In genomic region chr3:184299488-184300376, GRCh38 we compare ENCODE assay signal across 8 cellular contexts. TPM values are rescaled to one million over a fixed set of nuclear protein-coding genes. Genes with fewer than 3 reads are reported as not detected.
DNase-seq lines count a peak whose midpoint lies in the region; ATAC-seq lines count a peak whose summit lies in the region.

No MANE protein-coding gene starts in this region.

- peak overlapping the region; percentile 85 for H4K91ac ChIP-seq in trophoblast cell (ENCODE audit: low read depth, low read length)

- H2BK120ac ChIP-seq in trophoblast cell (ENCODE audit: insufficient read depth, low read length, poor library complexity): peak overlapping the region; percentile 57

- H2AK5ac ChIP-seq in trophoblast cell (ENCODE audit: low read length): peak overlapping the region; percentile 99

- H3K79me1 ChIP-seq in trophoblast cell (ENCODE audit: low read length): peaks cover 9% of the 10 kb centered on the region

- H3K18ac ChIP-seq in trophoblast cell (ENCODE audit: low read length): peak overlapping the region; percentile 81

- H3K4me3 ChIP-seq in SJSA1 (peak overlapping the region; percentile 82), esophagus (ENCODE audit: low read depth in 1 of 2, low read length in 2 of 2) (peak overlapping the region; percentile 81 to 95), trophoblast cell (ENCODE audit: low read depth, low read length) (peak overlapping the region; percentile 96)

- H4K8ac ChIP-seq in trophoblast cell (ENCODE audit: low read depth, low read length): peak overlapping the region; percentile 95

- peak overlapping the region; percentile 95 for H4K12ac ChIP-seq in trophoblast cell (ENCODE audit: low read depth, low read length)

- peaks cover 10% of the 10 kb centered on the region for H3K79me2 ChIP-seq in trophoblast cell (ENCODE audit: control insufficient read depth, insufficient read depth, low read length, poor library complexity)

- H2BK12ac ChIP-seq in trophoblast cell (ENCODE audit: low read length): no peak overlapping the region

- no peaks in the 10 kb centered on the region for H3K9me3 ChIP-seq in SJSA1 (replicated peaks)
- H3K9me3 ChIP-seq in esophagus (ENCODE audit: control insufficient read depth in 2 of 2, insufficient read depth in 1 of 2, low read depth in 1 of 2, low read length in 1 of 2): no peaks in the 10 kb centered on the region
- no peaks in the 10 kb centered on the region for H3K9me3 ChIP-seq in trophoblast cell (ENCODE audit: insufficient read depth, low read depth, low read length)

- H2BK5ac ChIP-seq in trophoblast cell (ENCODE audit: low read depth, low read length, poor library complexity): peak overlapping the region; percentile 85

- H3K4me2 ChIP-seq in trophoblast cell (ENCODE audit: low read length): peak overlapping the region; percentile 89

- H3K27me3 ChIP-seq in SJSA1 (replicated peaks): no peaks in the 10 kb centered on the region
- H3K27me3 ChIP-seq in esophagus (ENCODE audit: control insufficient read depth in 1 of 2, insufficient read depth in 2 of 2, low read length in 2 of 2): no peaks in the 10 kb centered on the region
- no peaks in the 10 kb centered on the region for H3K27me3 ChIP-seq in trophoblast cell (ENCODE audit: insufficient read depth, low read length)

- H3K27ac ChIP-seq in SJSA1 (peak overlapping the region; percentile 50), esophagus (ENCODE audit: low read depth in 2 of 2, low read length in 1 of 2) (peak overlapping the region; percentile 65 to 82), trophoblast cell (ENCODE audit: low read depth, low read length) (peak overlapping the region; percentile 14)

- no peak overlapping the region for H3K23ac ChIP-seq in trophoblast cell (ENCODE audit: low read length)

- no peak for ATAC-seq in GM18858 (IDR thresholded peaks at IDR 0.05; ENCODE audit: unreplicated experiment)

- H3K9ac ChIP-seq in trophoblast cell (ENCODE audit: low read length): peak overlapping the region; percentile 92

- peak; percentile 36 for DNase-seq in SIG-M5 treated with dmso at 0.1 percent for 504 hours (lab: John Stamatoyannopoulos, UW; ENCODE audit: unreplicated experiment)
- no peak for DNase-seq in SIG-M5 (lab: John Stamatoyannopoulos, UW)
- DNase-seq in SJSA1 (ENCODE audit: low read depth in 1 of 2, low spot score in 2 of 2): peak in 1 of 2 experiments; percentile 26
- peak in 1 of 2 donors; percentile 36 for DNase-seq in trophoblast cell
- no peak for DNase-seq in kidney glomerular epithelial cell (lab: John Stamatoyannopoulos, UW)
- DNase-seq in UCSD-AML1 (lab: John Stamatoyannopoulos, UW; ENCODE audit: unreplicated experiment): no peak

- peak overlapping the region; percentile 96 for H3K14ac ChIP-seq in trophoblast cell (ENCODE audit: low read length)

- H2AFZ ChIP-seq in trophoblast cell (ENCODE audit: insufficient read depth, low read length, poor library complexity): peak overlapping the region; percentile 66

- 16 to 17% methylated on average over 28 to 29 of the region's 29 CpGs for WGBS in esophagus, 2 donors
- no CpG with 5 or more reads among the region's 29 CpGs for WGBS in trophoblast cell (ENCODE audit: extremely low coverage, insufficient coverage, insufficient read length)

- peak overlapping the region; percentile 96 for H3K4ac ChIP-seq in trophoblast cell (ENCODE audit: low read depth, low read length)

- H3K36me3 ChIP-seq in SJSA1: peaks cover 57% of the 10 kb centered on the region
- H3K36me3 ChIP-seq in esophagus (ENCODE audit: control insufficient read depth in 2 of 2, insufficient read depth in 2 of 2, low read length in 1 of 2): peaks cover 16 to 25% of the 10 kb centered on the region in 2 donors
- H3K36me3 ChIP-seq in trophoblast cell (ENCODE audit: control insufficient read depth in 1 of 2, insufficient read depth in 2 of 2, low read length in 2 of 2): peaks cover 30 to 40% of the 10 kb centered on the region in 2 experiments

- H3K4me1 ChIP-seq in SJSA1 (replicated peaks): peaks cover 16% of the 10 kb centered on the region
- no peaks in the 10 kb centered on the region for H3K4me1 ChIP-seq in esophagus (ENCODE audit: control insufficient read depth in 2 of 2, insufficient read depth in 2 of 2, low read length in 1 of 2)
- peaks cover 0 to 4% of the 10 kb centered on the region in 2 experiments for H3K4me1 ChIP-seq in trophoblast cell (ENCODE audit: control insufficient read depth in 1 of 2, insufficient read depth in 2 of 2, low read length in 2 of 2)

RNA-seq across cellular contexts. Expression of gene PSMD2, which starts 0.7 kb away (rescaled TPM):
- 423 and 627 TPM in 2 replicates for total RNA-seq in SJSA1 (2014; rRNA removed; shearing (Covaris generic))
- polyA plus RNA-seq in esophagus: 100 to 1,000 TPM in 1 of 2 donors, 10 to 100 TPM in 1; 50.1 to 156 TPM
- 221 and 224 TPM in 2 replicates for polyA plus RNA-seq in trophoblast cell (2013)

RNA-seq across cellular contexts. Expression of gene EIF4G1, which starts 14.7 kb away (rescaled TPM):
- 250 and 257 TPM in 2 replicates for total RNA-seq in SJSA1 (2014; rRNA removed; shearing (Covaris generic))
- polyA plus RNA-seq in esophagus: 100 to 1,000 TPM; 222 to 257 TPM
- polyA plus RNA-seq in trophoblast cell (2013): 441 and 461 TPM in 2 replicates

RNA-seq across cellular contexts. Expression of gene ECE2, which starts 23.9 kb away (rescaled TPM):
- not detected in 2 replicates for total RNA-seq in SJSA1 (2014; rRNA removed; shearing (Covaris generic))
- not detected for polyA plus RNA-seq in esophagus
- not detected in 2 replicates for polyA plus RNA-seq in trophoblast cell (2013)

RNA-seq across cellular contexts. Expression of gene FAM131A, which starts 37.7 kb away (rescaled TPM):
- total RNA-seq in SJSA1 (2014; rRNA removed; shearing (Covaris generic)): 13.9 and 14.4 TPM in 2 replicates
- 1 to 10 TPM; 7.7 to 9.5 TPM for polyA plus RNA-seq in esophagus
- 25.1 and 28.3 TPM in 2 replicates for polyA plus RNA-seq in trophoblast cell (2013)

RNA-seq across cellular contexts. Expression of gene CAMK2N2, which starts 38.4 kb away (rescaled TPM):
- total RNA-seq in SJSA1 (2014; rRNA removed; shearing (Covaris generic)): 0.13 TPM in 1 of 2 replicates, not detected in the other
- polyA plus RNA-seq in esophagus: under 1 TPM; 0.06 to 0.12 TPM
- polyA plus RNA-seq in trophoblast cell (2013): 0.42 and 0.47 TPM in 2 replicates

Comparison
In these comparisons a context has a peak if more than half of its experiments do, and no peak if none do; other contexts are left out.
1. H3K27ac ChIP-seq: peak in every context shown above with its lines; median percentile 74 in esophagus; 50 in SJSA1; 14 in trophoblast cell.